In genomic region chr1:109426278-109427170, GRCh38 we compare ENCODE assay signal across 1 cellular context.
TF ChIP-seq lines count a peak whose summit lies in the region.

Gene PSMA5 (minus strand): TSS chr1:109426448. CDS start chr1:109426330, 118 bp downstream.

TF ChIP-seq in HepG2, 621 proteins besides CTCF, POLR2A, EP300 and RAD21 (continued from another document and continues in another):
- no peak; the same call in 1 of the 2 replicates for TF ChIP-seq ZNF142 (CRISPR knock-in tag; IDR thresholded peaks at IDR 0.05)
- TF ChIP-seq, protein P1, sequence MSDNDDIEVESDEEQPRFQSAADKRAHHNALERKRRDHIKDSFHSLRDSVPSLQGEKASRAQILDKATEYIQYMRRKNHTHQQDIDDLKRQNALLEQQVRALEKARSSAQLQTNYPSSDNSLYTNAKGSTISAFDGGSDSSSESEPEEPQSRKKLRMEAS (IDR thresholded peaks at IDR 0.05) = peak; percentile 91
- TF ChIP-seq, protein P2, sequence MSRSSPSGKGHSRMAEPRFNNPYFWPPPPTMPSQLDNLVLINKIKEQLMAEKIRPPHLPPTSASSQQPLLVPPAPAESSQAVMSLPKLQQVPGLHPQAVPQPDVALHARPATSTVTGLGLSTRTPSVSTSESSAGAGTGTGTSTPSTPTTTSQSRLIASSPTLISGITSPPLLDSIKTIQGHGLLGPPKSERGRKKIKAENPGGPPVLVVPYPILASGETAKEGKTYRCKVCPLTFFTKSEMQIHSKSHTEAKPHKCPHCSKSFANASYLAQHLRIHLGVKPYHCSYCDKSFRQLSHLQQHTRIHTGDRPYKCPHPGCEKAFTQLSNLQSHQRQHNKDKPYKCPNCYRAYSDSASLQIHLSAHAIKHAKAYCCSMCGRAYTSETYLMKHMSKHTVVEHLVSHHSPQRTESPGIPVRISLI (CRISPR knock-in tag; IDR thresholded peaks at IDR 0.05; ENCODE audit: borderline replicate concordance) = peak; percentile 33; the same call in 1 of the 2 replicates
- TF ChIP-seq HNF4A (CRISPR knock-in tag; IDR thresholded peaks at IDR 0.05) = peak; percentile 93
- peak; percentile 76 for TF ChIP-seq GABPA (IDR thresholded peaks at IDR 0.05; ENCODE audit: low read depth, low read length)
- TF ChIP-seq GABPA (CRISPR knock-in tag; IDR thresholded peaks at IDR 0.05; ENCODE audit: low read depth) = peak; percentile 91
- peak; percentile 33 for TF ChIP-seq ZNF781 (CRISPR knock-in tag; IDR thresholded peaks at IDR 0.05; ENCODE audit: borderline replicate concordance, not compliant biosample characterization)
- TF ChIP-seq RFX1 (IDR thresholded peaks at IDR 0.05) = peak; percentile 85
- TF ChIP-seq CBX2 (IDR thresholded peaks at IDR 0.05; ENCODE audit: low read depth, low read length) = no peak
- no peak for TF ChIP-seq CBX2 (CRISPR knock-in tag; IDR thresholded peaks at IDR 0.05; ENCODE audit: low read depth)
- no peak for TF ChIP-seq MTA1 (CRISPR knock-in tag; IDR thresholded peaks at IDR 0.05; ENCODE audit: borderline replicate concordance)
- no peak for TF ChIP-seq ZNF761 (CRISPR knock-in tag; conservative IDR thresholded peaks at IDR 0.05)
- peak; percentile 96 for TF ChIP-seq NFYB (CRISPR knock-in tag; IDR thresholded peaks at IDR 0.05)
- TF ChIP-seq CEBPB (IDR thresholded peaks at IDR 0.05; ENCODE audit: borderline replicate concordance, low read depth, low read length) = no peak
- TF ChIP-seq SOX6 (IDR thresholded peaks at IDR 0.05) = no peak
- peak; percentile 63 for TF ChIP-seq SOX6 (CRISPR knock-in tag; IDR thresholded peaks at IDR 0.05)
- TF ChIP-seq TFDP2 (CRISPR knock-in tag; IDR thresholded peaks at IDR 0.05) = peak; percentile 79
- peak; percentile 75 for TF ChIP-seq NFKBIZ (CRISPR knock-in tag; IDR thresholded peaks at IDR 0.05)
- TF ChIP-seq REPIN1 (CRISPR knock-in tag; IDR thresholded peaks at IDR 0.05; ENCODE audit: borderline replicate concordance, low read depth) = no peak; the same call in 1 of the 2 replicates
- TF ChIP-seq CSRNP1 (CRISPR knock-in tag; IDR thresholded peaks at IDR 0.05) = 0 out of 2 replicates have a peak, but pooled peaks have one; percentile 35
- TF ChIP-seq MYNN (CRISPR knock-in tag; IDR thresholded peaks at IDR 0.05; ENCODE audit: low read depth) = peak; percentile 82; the same call in 1 of the 2 replicates
- peak; percentile 67 for TF ChIP-seq RFX3 (CRISPR knock-in tag; IDR thresholded peaks at IDR 0.05)
- no peak for TF ChIP-seq ZUFSP (CRISPR knock-in tag; IDR thresholded peaks at IDR 0.05; ENCODE audit: borderline replicate concordance)
- TF ChIP-seq ZSCAN21 (CRISPR knock-in tag; IDR thresholded peaks at IDR 0.05; ENCODE audit: borderline replicate concordance) = 0 out of 2 replicates have a peak, but pooled peaks have one; percentile 69
- peak; percentile 77; the same call in 1 of the 2 replicates for TF ChIP-seq NCOR1 (IDR thresholded peaks at IDR 0.05; ENCODE audit: borderline replicate concordance, low read length)
- TF ChIP-seq MIXL1 (CRISPR knock-in tag; IDR thresholded peaks at IDR 0.05) = peak; percentile 62
- TF ChIP-seq HOXA3 (CRISPR knock-in tag; IDR thresholded peaks at IDR 0.05) = peak; percentile 57
- TF ChIP-seq ZNF746 (CRISPR knock-in tag; IDR thresholded peaks at IDR 0.05) = no peak
- peak; percentile 74 for TF ChIP-seq ATF7-NPFF (CRISPR knock-in tag; IDR thresholded peaks at IDR 0.05; ENCODE audit: low read depth)
- TF ChIP-seq ESRRA (CRISPR knock-in tag; IDR thresholded peaks at IDR 0.05; ENCODE audit: low read depth) = peak; percentile 62; the same call in 1 of the 2 replicates
- TF ChIP-seq NAIF1 (CRISPR knock-in tag; IDR thresholded peaks at IDR 0.05; ENCODE audit: borderline replicate concordance) = peak; percentile 73; the same call in 1 of the 2 replicates
- TF ChIP-seq TBL1XR1 (IDR thresholded peaks at IDR 0.05; ENCODE audit: borderline replicate concordance, low read length, partially characterized antibody) = peak; percentile 37
- TF ChIP-seq ZNF224 (CRISPR knock-in tag; IDR thresholded peaks at IDR 0.05) = peak; percentile 78; the same call in 1 of the 2 replicates
- peak; percentile 79 for TF ChIP-seq IKZF4 (CRISPR knock-in tag; IDR thresholded peaks at IDR 0.05; ENCODE audit: borderline replicate concordance, low read depth, not compliant biosample characterization)
- TF ChIP-seq, protein P3, sequence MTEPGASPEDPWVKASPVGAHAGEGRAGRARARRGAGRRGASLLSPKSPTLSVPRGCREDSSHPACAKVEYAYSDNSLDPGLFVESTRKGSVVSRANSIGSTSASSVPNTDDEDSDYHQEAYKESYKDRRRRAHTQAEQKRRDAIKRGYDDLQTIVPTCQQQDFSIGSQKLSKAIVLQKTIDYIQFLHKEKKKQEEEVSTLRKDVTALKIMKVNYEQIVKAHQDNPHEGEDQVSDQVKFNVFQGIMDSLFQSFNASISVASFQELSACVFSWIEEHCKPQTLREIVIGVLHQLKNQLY (CRISPR knock-in tag; IDR thresholded peaks at IDR 0.05) = peak; percentile 14; the same call in 1 of the 2 replicates
- TF ChIP-seq, protein P4, sequence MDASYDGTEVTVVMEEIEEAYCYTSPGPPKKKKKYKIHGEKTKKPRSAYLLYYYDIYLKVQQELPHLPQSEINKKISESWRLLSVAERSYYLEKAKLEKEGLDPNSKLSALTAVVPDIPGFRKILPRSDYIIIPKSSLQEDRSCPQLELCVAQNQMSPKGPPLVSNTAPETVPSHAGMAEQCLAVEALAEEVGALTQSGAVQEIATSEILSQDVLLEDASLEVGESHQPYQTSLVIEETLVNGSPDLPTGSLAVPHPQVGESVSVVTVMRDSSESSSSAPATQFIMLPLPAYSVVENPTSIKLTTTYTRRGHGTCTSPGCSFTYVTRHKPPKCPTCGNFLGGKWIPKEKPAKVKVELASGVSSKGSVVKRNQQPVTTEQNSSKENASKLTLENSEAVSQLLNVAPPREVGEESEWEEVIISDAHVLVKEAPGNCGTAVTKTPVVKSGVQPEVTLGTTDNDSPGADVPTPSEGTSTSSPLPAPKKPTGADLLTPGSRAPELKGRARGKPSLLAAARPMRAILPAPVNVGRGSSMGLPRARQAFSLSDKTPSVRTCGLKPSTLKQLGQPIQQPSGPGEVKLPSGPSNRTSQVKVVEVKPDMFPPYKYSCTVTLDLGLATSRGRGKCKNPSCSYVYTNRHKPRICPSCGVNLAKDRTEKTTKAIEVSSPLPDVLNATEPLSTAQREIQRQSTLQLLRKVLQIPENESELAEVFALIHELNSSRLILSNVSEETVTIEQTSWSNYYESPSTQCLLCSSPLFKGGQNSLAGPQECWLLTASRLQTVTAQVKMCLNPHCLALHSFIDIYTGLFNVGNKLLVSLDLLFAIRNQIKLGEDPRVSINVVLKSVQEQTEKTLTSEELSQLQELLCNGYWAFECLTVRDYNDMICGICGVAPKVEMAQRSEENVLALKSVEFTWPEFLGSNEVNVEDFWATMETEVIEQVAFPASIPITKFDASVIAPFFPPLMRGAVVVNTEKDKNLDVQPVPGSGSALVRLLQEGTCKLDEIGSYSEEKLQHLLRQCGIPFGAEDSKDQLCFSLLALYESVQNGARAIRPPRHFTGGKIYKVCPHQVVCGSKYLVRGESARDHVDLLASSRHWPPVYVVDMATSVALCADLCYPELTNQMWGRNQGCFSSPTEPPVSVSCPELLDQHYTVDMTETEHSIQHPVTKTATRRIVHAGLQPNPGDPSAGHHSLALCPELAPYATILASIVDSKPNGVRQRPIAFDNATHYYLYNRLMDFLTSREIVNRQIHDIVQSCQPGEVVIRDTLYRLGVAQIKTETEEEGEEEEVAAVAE (CRISPR knock-in tag; IDR thresholded peaks at IDR 0.05; ENCODE audit: borderline replicate concordance) = 0 out of 2 replicates have a peak, but pooled peaks have one; percentile 39
- peak; percentile 93 for TF ChIP-seq GABPB1 (CRISPR knock-in tag; IDR thresholded peaks at IDR 0.05)
- no peak for TF ChIP-seq SNRNP70 (IDR thresholded peaks at IDR 0.05; ENCODE audit: low read depth, low read length)
- no peak for TF ChIP-seq IKZF1 (IDR thresholded peaks at IDR 0.05)
- TF ChIP-seq RFXANK (CRISPR knock-in tag; IDR thresholded peaks at IDR 0.05) = peak; percentile 86; the same call in 1 of the 2 replicates
- no peak for TF ChIP-seq ZNF841 (CRISPR knock-in tag; IDR thresholded peaks at IDR 0.05; ENCODE audit: borderline replicate concordance)
- no peak for TF ChIP-seq BRD4 (CRISPR knock-in tag; IDR thresholded peaks at IDR 0.05)
- TF ChIP-seq SKI (IDR thresholded peaks at IDR 0.05; ENCODE audit: partially characterized antibody) = no peak
- TF ChIP-seq ZBTB7B (CRISPR knock-in tag; IDR thresholded peaks at IDR 0.05) = 0 out of 2 replicates have a peak, but pooled peaks have one; percentile 11
- 0 out of 2 replicates have a peak, but pooled peaks have one; percentile 44 for TF ChIP-seq JUN (CRISPR knock-in tag; IDR thresholded peaks at IDR 0.05)
- TF ChIP-seq PCBP1 (IDR thresholded peaks at IDR 0.05; ENCODE audit: borderline replicate concordance, low read depth, low read length) = peak; percentile 62; the same call in 1 of the 2 replicates
- 0 out of 2 replicates have a peak, but pooled peaks have one; percentile 43 for TF ChIP-seq BORCS8-MEF2B (CRISPR knock-in tag; IDR thresholded peaks at IDR 0.05)
- TF ChIP-seq, protein P5, sequence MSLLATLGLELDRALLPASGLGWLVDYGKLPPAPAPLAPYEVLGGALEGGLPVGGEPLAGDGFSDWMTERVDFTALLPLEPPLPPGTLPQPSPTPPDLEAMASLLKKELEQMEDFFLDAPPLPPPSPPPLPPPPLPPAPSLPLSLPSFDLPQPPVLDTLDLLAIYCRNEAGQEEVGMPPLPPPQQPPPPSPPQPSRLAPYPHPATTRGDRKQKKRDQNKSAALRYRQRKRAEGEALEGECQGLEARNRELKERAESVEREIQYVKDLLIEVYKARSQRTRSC (CRISPR knock-in tag; IDR thresholded peaks at IDR 0.05; ENCODE audit: low read depth) = peak; percentile 40; the same call in 1 of the 2 replicates
- TF ChIP-seq XRCC5 (optimal IDR thresholded peaks at IDR 0.05; ENCODE audit: low read length) = peak; percentile 16
- peak; percentile 86 for TF ChIP-seq ZFY (CRISPR knock-in tag; IDR thresholded peaks at IDR 0.05)
